ENCODE assay signal across 11 cellular contexts in the genomic region with DNA sequence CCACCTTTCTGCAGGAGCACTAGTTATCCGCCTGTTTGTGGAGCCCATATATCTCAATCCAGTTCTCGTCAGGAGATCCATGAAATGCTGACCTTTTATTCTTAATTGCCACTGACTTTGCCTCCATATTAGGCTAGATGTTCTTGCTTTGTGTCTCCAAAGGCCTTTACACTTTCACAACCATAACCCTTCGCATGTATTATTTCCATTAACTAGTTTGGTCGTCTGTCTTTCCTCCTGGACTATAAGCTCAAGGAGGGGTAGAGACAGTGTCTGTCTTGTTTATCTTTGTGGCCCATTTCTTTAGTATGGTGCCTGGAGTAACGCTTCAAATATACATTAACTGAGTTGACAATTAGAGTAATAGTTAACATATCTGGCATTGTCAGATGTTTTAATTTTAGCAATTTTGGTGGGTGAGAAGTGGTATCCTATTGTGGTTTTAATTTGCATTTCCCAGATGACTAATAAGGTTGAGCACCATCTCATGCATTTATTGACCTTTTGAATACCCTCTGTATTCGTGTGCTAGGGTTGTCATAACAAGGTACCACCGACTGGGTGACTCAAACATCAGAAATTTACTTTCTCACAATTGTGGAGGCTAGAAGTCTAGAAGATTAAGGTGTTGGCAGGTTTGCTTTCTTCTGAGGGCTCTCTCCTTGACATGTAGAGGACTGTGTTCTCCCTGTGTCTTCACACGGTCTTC. TPM values are rescaled to one million over a fixed set of nuclear protein-coding genes. Genes with fewer than 3 reads are reported as not detected.
DNase-seq lines count a peak whose midpoint lies in the region; ATAC-seq and TF ChIP-seq lines count a peak whose summit lies in the region.
"Had no signal": no experiment of that assay in that cellular context is flagged by ENCODE, and none has a peak within 500 bp of the region (broad histone marks: within the 10 kb centered on the region; RNA-seq: fewer than 3 reads in every experiment).

No MANE protein-coding gene starts in this region.

- peaks cover 0 to 60% (median 27%) of the 10 kb centered on the region in 11 experiments; a peak in 17 of 22 replicates for H3K9me3 ChIP-seq in BLaER1 treated with 17β-estradiol and CSF1 and Interleukin-3, amounts not matched to agents 10 nM and 100 nM (replicated peaks in 1 of 11)
- H3K9me3 ChIP-seq: Caco-2 had no signal

- peaks cover 17% of the 10 kb centered on the region for H3K4me1 Mint-ChIP-seq in activated T-helper 17 cell treated with anti-CD3 and anti-CD28 coated beads, Interleukin-2, amount 50 U/mL, for 72 hours

- ATAC-seq in GM18909 (IDR thresholded peaks at IDR 0.05; ENCODE audit: poor library complexity, unreplicated experiment): peak; percentile 94
- peak; percentile 97 for ATAC-seq in HG03060 (IDR thresholded peaks at IDR 0.05; ENCODE audit: low read depth, unreplicated experiment)
- ATAC-seq in activated T-helper 17 cell treated with anti-CD3 and anti-CD28 coated beads, Interleukin-2, amount 50 U/mL, for 72 hours (replicated peaks): peak; percentile 97

- H3K36me3 ChIP-seq in BLaER1 treated with 17β-estradiol and CSF1 and Interleukin-3, amounts not matched to agents 10 nM and 100 nM: peaks cover 0 to 4% (median 0%) of the 10 kb centered on the region in 11 experiments; a peak in 1 of 22 replicates

- H3K4me2 ChIP-seq in BLaER1 treated with 17β-estradiol and CSF1 and Interleukin-3, amounts not matched to agents 10 nM and 100 nM: peak overlapping the region in 10 of 11 experiments; percentile 9 to 58 (median 22); a peak in 13 of 22 replicates

- TF ChIP-seq CTCF in foreskin fibroblast (IDR thresholded peaks at IDR 0.05; ENCODE audit: low read depth, low read length): no peak

- H3K27me3 ChIP-seq in BLaER1 treated with 17β-estradiol and CSF1 and Interleukin-3, amounts not matched to agents 10 nM and 100 nM: no peaks in the 10 kb centered on the region

- H3K4me1 ChIP-seq in BLaER1 treated with 17β-estradiol and CSF1 and Interleukin-3, amounts not matched to agents 10 nM and 100 nM: peaks cover 0 to 14% (median 10%) of the 10 kb centered on the region in 10 experiments; a peak in 11 of 20 replicates

- no peak overlapping the region for H3K4me3 ChIP-seq in BLaER1 treated with 17β-estradiol and CSF1 and Interleukin-3, amounts not matched to agents 10 nM and 100 nM
- no peak overlapping the region for H3K4me3 ChIP-seq in foreskin fibroblast (ENCODE audit: low read depth in 1 of 2, low read length in 2 of 2)

- peak overlapping the region; percentile 88 for H3K27ac Mint-ChIP-seq in activated T-helper 17 cell treated with anti-CD3 and anti-CD28 coated beads, Interleukin-2, amount 50 U/mL, for 72 hours
- H3K27ac Mint-ChIP-seq: mesothelial cell of epicardium had no signal

- H4K20me1 ChIP-seq in BLaER1 treated with 17β-estradiol and CSF1 and Interleukin-3, amounts not matched to agents 10 nM and 100 nM: no peaks in the 10 kb centered on the region

- no peaks in the 10 kb centered on the region for H3K27me3 Mint-ChIP-seq in activated T-helper 17 cell treated with anti-CD3 and anti-CD28 coated beads, Interleukin-2, amount 50 U/mL, for 72 hours

- H3K9me3 Mint-ChIP-seq in activated T-helper 17 cell treated with anti-CD3 and anti-CD28 coated beads, Interleukin-2, amount 50 U/mL, for 72 hours: no peaks in the 10 kb centered on the region

- no peak overlapping the region for H3K27ac ChIP-seq in BLaER1 treated with 17β-estradiol and CSF1 and Interleukin-3, amounts not matched to agents 10 nM and 100 nM

- H3K9ac ChIP-seq in BLaER1 treated with 17β-estradiol and CSF1 and Interleukin-3, amounts not matched to agents 10 nM and 100 nM: no peak overlapping the region

- peak overlapping the region; percentile 45 for H3K4me3 Mint-ChIP-seq in activated T-helper 17 cell treated with anti-CD3 and anti-CD28 coated beads, Interleukin-2, amount 50 U/mL, for 72 hours
- H3K4me3 Mint-ChIP-seq: mesothelial cell of epicardium had no signal

- DNase-seq in foreskin fibroblast: no peak
- DNase-seq in head of caudate nucleus: no peak
- DNase-seq in mesenteric fat pad (ENCODE audit: low spot score): no peak
- no peak for DNase-seq in midbrain (lab: John Stamatoyannopoulos, UW)
- DNase-seq: Caco-2, NCI-H526 treated with DMSO at 0.1 percent for 48 hours had no signal

- intact Hi-C loops in head of caudate nucleus (cut with DNase I): no loop called here

- no peaks in the 10 kb centered on the region for H3K36me3 Mint-ChIP-seq in activated T-helper 17 cell treated with anti-CD3 and anti-CD28 coated beads, Interleukin-2, amount 50 U/mL, for 72 hours (ENCODE audit: low read depth)
- H3K36me3 Mint-ChIP-seq: mesothelial cell of epicardium had no signal

RNA-seq across cellular contexts. Expression of a gene that starts 21.7 kb away (rescaled TPM):
- 10 to 100 TPM; 57.4 to 63.3 TPM for total RNA-seq in activated T-helper 17 cell treated with anti-CD3 and anti-CD28 coated beads, Interleukin-2, amount 50 U/mL, for 72 hours
- 3.4 TPM for total RNA-seq in mesenteric fat pad

Comparison
In these comparisons a context has a peak if more than half of its experiments do, and no peak if none do; other contexts are left out.
1. RNA of a gene that starts 21.7 kb away (total RNA-seq): 57.4 to 63.3 TPM in activated T-helper 17 cell treated with anti-CD3 and anti-CD28 coated beads, Interleukin-2, amount 50 U/mL, for 72 hours; 3.4 TPM in mesenteric fat pad (single experiment); every median in the first group is over 10 times any median in the second.
2. Peak in every context shown above with its lines, with median percentiles within 50 percentile points of each other: ATAC-seq.